Comparison of ENCODE assay signal across 10 cellular contexts in the genomic region with DNA sequence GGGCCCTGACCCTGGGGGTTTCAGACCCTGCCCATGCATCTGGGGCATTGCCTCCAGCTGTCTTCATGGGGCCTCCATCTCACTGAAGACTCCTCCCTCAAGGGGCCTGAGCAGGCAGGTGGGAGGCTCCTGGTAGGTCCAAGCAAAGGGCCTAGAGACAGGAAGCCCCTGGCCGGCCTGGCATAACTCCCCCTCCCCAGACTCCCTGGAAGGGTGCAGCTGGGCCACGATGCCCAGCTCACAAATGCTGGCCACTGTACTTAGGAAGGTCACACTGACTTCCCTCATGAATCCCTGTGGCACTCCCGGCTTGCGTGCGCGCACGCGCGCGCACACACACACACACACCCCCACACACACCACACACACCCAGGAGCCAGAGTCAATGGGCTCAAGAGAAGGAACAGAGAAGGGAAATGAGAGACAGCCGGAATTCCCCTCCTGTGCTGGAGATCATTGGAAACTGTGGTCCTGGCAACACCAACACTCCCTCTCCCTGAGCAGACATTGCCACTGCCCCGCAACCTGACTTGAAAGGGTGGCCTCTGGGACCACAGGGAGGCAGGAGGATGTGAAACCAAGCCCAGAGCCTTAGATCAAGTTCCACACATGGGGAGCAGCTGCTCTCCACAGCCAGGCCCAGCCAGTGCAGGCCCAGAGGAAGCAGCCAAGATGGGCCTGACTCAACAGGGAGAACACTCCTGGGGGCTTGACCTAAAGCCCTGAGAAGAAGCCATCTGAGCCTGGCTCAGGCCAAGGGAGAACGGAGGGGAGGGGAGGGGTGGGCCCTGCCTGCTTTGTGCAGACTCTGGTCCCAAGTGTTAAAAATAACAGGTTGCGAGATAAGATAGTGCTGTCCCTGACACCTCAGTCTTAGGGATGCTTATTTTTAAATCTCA.
DNase-seq lines count a peak whose midpoint lies in the region; ATAC-seq lines count a peak whose summit lies in the region.
"Had no signal": no experiment of that assay in that cellular context is flagged by ENCODE, and none has a peak within 500 bp of the region (broad histone marks: within the 10 kb centered on the region; RNA-seq: fewer than 3 reads in every experiment).

No MANE protein-coding gene starts in this region.

- peak; percentile 49 for ATAC-seq in GM21360 (IDR thresholded peaks at IDR 0.05; ENCODE audit: unreplicated experiment)

- DNase-seq in CD1c-positive myeloid dendritic cell (ENCODE audit: extremely low spot score): peak; percentile 83
- peak; percentile 11 for DNase-seq in NAMALWA (ENCODE audit: low spot score)
- peak; percentile 14 for DNase-seq in kidney tubule cell (ENCODE audit: low spot score)
- no peak for DNase-seq in activated CD4-positive, CD25-positive, alpha-beta regulatory T cell treated with anti-CD3 and anti-CD28 coated beads, Interleukin-2, amount 50 U/mL, for 72 hours
- no peak for DNase-seq in NCI-H1694 (lab: John Stamatoyannopoulos, UW)
- no peak for DNase-seq in HPDE6-E6E7 (ENCODE audit: extremely low spot score)
- no peak for DNase-seq in H4 (ENCODE audit: low spot score)
- DNase-seq: activated CD4-positive, alpha-beta T cell treated with anti-CD3 and anti-CD28 coated beads, Interleukin-2, amount 10 ng/mL, durations not matched to agents 24 days and 14 days; HFFc6 had no signal

Comparison
In these comparisons a context has a peak if more than half of its experiments do, and no peak if none do; other contexts are left out.
1. DNase-seq: peak in CD1c-positive myeloid dendritic cell (single experiment), NAMALWA (single experiment) and kidney tubule cell (single experiment); none in activated CD4-positive, CD25-positive, alpha-beta regulatory T cell treated with anti-CD3 and anti-CD28 coated beads, Interleukin-2, amount 50 U/mL, for 72 hours (single experiment), NCI-H1694 (single experiment), HPDE6-E6E7 (single experiment) and H4 (single experiment).